9 cellular contexts compared by ENCODE assay signal in genomic region chr19:39342647-39343305, GRCh38. TPM values are rescaled to one million over a fixed set of nuclear protein-coding genes. Genes with fewer than 3 reads are reported as not detected.
DNase-seq lines count a peak whose midpoint lies in the region; ATAC-seq and TF ChIP-seq lines count a peak whose summit lies in the region.
"Had no signal": no experiment of that assay in that cellular context is flagged by ENCODE, and none has a peak within 500 bp of the region (broad histone marks: within the 10 kb centered on the region; RNA-seq: fewer than 3 reads in every experiment).

No MANE protein-coding gene starts in this region.

- WGBS in heart left ventricle, 4 donors = 2 to 3% (median 2%) methylated on average over 21 to 51 of the region's 51 CpGs

- H3K36me3 Mint-ChIP-seq in activated CD8-positive, alpha-beta memory T cell treated with anti-CD3 and anti-CD28 coated beads, Interleukin-2, amount 10 ng/mL, durations not matched to agents 7 days and 5 days = peaks cover 7% of the 10 kb centered on the region

- no peaks in the 10 kb centered on the region for H3K27me3 ChIP-seq in heart left ventricle

- CTCF ChIA-PET in activated CD8-positive, alpha-beta memory T cell treated with anti-CD3 and anti-CD28 coated beads, Interleukin-2, amount 10 ng/mL, durations not matched to agents 7 days and 5 days (lab: Charles Lee) = interaction anchor here (0.6 to 2.1 kb wide), 11 partner anchors 8 to 106 kb away, joined by 3 to 8 read pairs (median 4); partner anchors contain the start of genes MED29, PAF1, PLEKHG2 and RPS16

- H3K27me3 Mint-ChIP-seq in activated CD8-positive, alpha-beta memory T cell treated with anti-CD3 and anti-CD28 coated beads, Interleukin-2, amount 10 ng/mL, durations not matched to agents 7 days and 5 days = no peaks in the 10 kb centered on the region

- H3K9me3 ChIP-seq in heart left ventricle = no peaks in the 10 kb centered on the region

- H3K4me1 ChIP-seq in heart left ventricle = peaks cover 0 to 58% (median 31%) of the 10 kb centered on the region in 12 donors

- H3K27ac ChIP-seq in heart left ventricle = peak overlapping the region in 11 of 12 donors; percentile 62 to 89 (median 80)

- H3K4me3 ChIP-seq in heart left ventricle = peak overlapping the region; percentile 61 to 96 (median 80)

- TF ChIP-seq POLR2A in heart left ventricle (IDR thresholded peaks at IDR 0.05) = no peak

- peak; percentile 9 for DNase-seq in activated CD4-positive, alpha-beta T cell treated with anti-CD3 and anti-CD28 coated beads for 1 hour
- DNase-seq in activated CD4-positive, alpha-beta T cell treated with anti-CD3 and anti-CD28 coated beads, Interleukin-2, amount 50 U/mL, for 1 hour = no peak
- peak; percentile 48 for DNase-seq in activated CD8-positive, alpha-beta memory T cell treated with anti-CD3 and anti-CD28 coated beads, Interleukin-2, amount 10 ng/mL, durations not matched to agents 7 days and 5 days
- peak in 2 of 5 donors; percentile 39 to 42 for DNase-seq in heart left ventricle
- DNase-seq in retina = peak; percentile 8
- DNase-seq in hippocampal formation (lab: John Stamatoyannopoulos, UW) = no peak
- DNase-seq in T-helper 9 cell = no peak

- intact Hi-C loops in heart left ventricle (cut with DNase I) = loop anchor here in 5 of 10 donors (1.0 to 10.0 kb wide), 9 partner anchors 48 to 220 kb away; partner anchors contain the start of genes MED29 (in 3 of the 5), PAF1 (in 3 of the 5), EID2B (in 2 of the 5) and PLEKHG2 (in 2 of the 5)

- no peaks in the 10 kb centered on the region for H3K9me3 Mint-ChIP-seq in activated CD8-positive, alpha-beta memory T cell treated with anti-CD3 and anti-CD28 coated beads, Interleukin-2, amount 10 ng/mL, durations not matched to agents 7 days and 5 days (ENCODE audit: low read depth)

- peaks cover 0 to 18% (median 1%) of the 10 kb centered on the region in 9 donors for H3K36me3 ChIP-seq in heart left ventricle

- no peak for TF ChIP-seq CTCF in heart left ventricle (IDR thresholded peaks at IDR 0.05)

- H3K4me1 Mint-ChIP-seq in activated CD8-positive, alpha-beta memory T cell treated with anti-CD3 and anti-CD28 coated beads, Interleukin-2, amount 10 ng/mL, durations not matched to agents 7 days and 5 days = peaks cover 67% of the 10 kb centered on the region

- H3K27ac Mint-ChIP-seq in activated CD8-positive, alpha-beta memory T cell treated with anti-CD3 and anti-CD28 coated beads, Interleukin-2, amount 10 ng/mL, durations not matched to agents 7 days and 5 days = peak overlapping the region; percentile 84

- ATAC-seq in activated CD8-positive, alpha-beta memory T cell treated with anti-CD3 and anti-CD28 coated beads, Interleukin-2, amount 10 ng/mL, durations not matched to agents 7 days and 5 days = no peak
- ATAC-seq in heart left ventricle (no peak), GM21367 (IDR thresholded peaks at IDR 0.05; ENCODE audit: unreplicated experiment) (no peak)

- H3K4me3 Mint-ChIP-seq in activated CD8-positive, alpha-beta memory T cell treated with anti-CD3 and anti-CD28 coated beads, Interleukin-2, amount 10 ng/mL, durations not matched to agents 7 days and 5 days = peak overlapping the region; percentile 79

RNA-seq across cellular contexts. Expression of gene SAMD4B, which starts 0.6 kb away (rescaled TPM):
- 10 to 100 TPM; 45.7 to 58.5 TPM for total RNA-seq in activated CD8-positive, alpha-beta memory T cell treated with anti-CD3 and anti-CD28 coated beads, Interleukin-2, amount 10 ng/mL, durations not matched to agents 7 days and 5 days
- 100 to 1,000 TPM in 1 of 9 donors, 10 to 100 TPM in 8; 34.9 to 101 (median 52.3) TPM for total RNA-seq in heart left ventricle
- 10 to 100 TPM; 62.1 to 78.6 TPM for polyA plus RNA-seq in heart left ventricle

RNA-seq across cellular contexts. Expression of gene GMFG, which starts 6.9 kb away (rescaled TPM):
- total RNA-seq in activated CD8-positive, alpha-beta memory T cell treated with anti-CD3 and anti-CD28 coated beads, Interleukin-2, amount 10 ng/mL, durations not matched to agents 7 days and 5 days = 100 to 1,000 TPM; 472 to 473 TPM
- total RNA-seq in heart left ventricle = 10 to 100 TPM in 8 of 9 donors, 1 to 10 TPM in 1; 6.4 to 93.3 (median 10.8) TPM
- 10 to 100 TPM; 16.8 to 18.7 TPM for polyA plus RNA-seq in heart left ventricle

RNA-seq across cellular contexts. Expression of gene LRFN1, which starts 22.1 kb away (rescaled TPM):
- 1 to 10 TPM; 4.5 to 8.4 TPM for total RNA-seq in activated CD8-positive, alpha-beta memory T cell treated with anti-CD3 and anti-CD28 coated beads, Interleukin-2, amount 10 ng/mL, durations not matched to agents 7 days and 5 days
- under 1 TPM in 8 of 9 donors, not detected in 1; 0.09 to 0.50 (median 0.28) TPM for total RNA-seq in heart left ventricle
- under 1 TPM; 0.14 to 0.34 TPM for polyA plus RNA-seq in heart left ventricle

RNA-seq across cellular contexts. Expression of gene IFNL1, which starts 46.6 kb away (rescaled TPM):
- total RNA-seq in activated CD8-positive, alpha-beta memory T cell treated with anti-CD3 and anti-CD28 coated beads, Interleukin-2, amount 10 ng/mL, durations not matched to agents 7 days and 5 days = under 1 TPM; 0.26 to 0.70 TPM
- total RNA-seq in heart left ventricle = not detected
- not detected for polyA plus RNA-seq in heart left ventricle
- total RNA-seq: dermis microvascular lymphatic vessel endothelial cell had no signal

RNA-seq across cellular contexts. Expression of gene PAF1, which starts 48.1 kb away (rescaled TPM):
- 10 to 100 TPM; 48.9 to 53.8 TPM for total RNA-seq in activated CD8-positive, alpha-beta memory T cell treated with anti-CD3 and anti-CD28 coated beads, Interleukin-2, amount 10 ng/mL, durations not matched to agents 7 days and 5 days
- total RNA-seq in heart left ventricle = 10 to 100 TPM; 32.8 to 75.7 (median 40.7) TPM
- 10 to 100 TPM; 32.5 to 61.1 TPM for polyA plus RNA-seq in heart left ventricle

Comparison
In these comparisons a context has a peak if more than half of its experiments do, and no peak if none do; other contexts are left out.
1. DNase-seq: peak in activated CD4-positive, alpha-beta T cell treated with anti-CD3 and anti-CD28 coated beads for 1 hour (single experiment), activated CD8-positive, alpha-beta memory T cell treated with anti-CD3 and anti-CD28 coated beads, Interleukin-2, amount 10 ng/mL, durations not matched to agents 7 days and 5 days (single experiment) and retina (single experiment); none in activated CD4-positive, alpha-beta T cell treated with anti-CD3 and anti-CD28 coated beads, Interleukin-2, amount 50 U/mL, for 1 hour (single experiment), hippocampal formation (0 of 2) and T-helper 9 cell (single experiment).
2. RNA of gene GMFG, which starts 6.9 kb away (total RNA-seq): 472 to 473 TPM in activated CD8-positive, alpha-beta memory T cell treated with anti-CD3 and anti-CD28 coated beads, Interleukin-2, amount 10 ng/mL, durations not matched to agents 7 days and 5 days; 6.4 to 93.3 TPM in heart left ventricle; every median in the first group is over 4 times any median in the second.